ENCODE assay signal across 10 cellular contexts in genomic region chr3:195682104-195682742, GRCh38. TPM values are rescaled to one million over a fixed set of nuclear protein-coding genes. Genes with fewer than 3 reads are reported as not detected.
DNase-seq lines count a peak whose midpoint lies in the region; ATAC-seq, FAIRE-seq and TF ChIP-seq lines count a peak whose summit lies in the region.
"Not testable (repeated sequence)": the region's sequence is repeated elsewhere in the genome, so short reads cannot be mapped to it uniquely, and the experiment has no call there.
"Had no signal": no experiment of that assay in that cellular context is flagged by ENCODE, and none has a peak within 500 bp of the region (broad histone marks: within the 10 kb centered on the region; RNA-seq: fewer than 3 reads in every experiment).

No MANE protein-coding gene starts in this region.

- H3K79me2 ChIP-seq in mammary epithelial cell (ENCODE audit: insufficient read depth, low read length) = not testable (repeated sequence)

- CTCF ChIA-PET in mammary epithelial cell (lab: Charles Lee; ENCODE audit: low non-redundant PET) = not testable (repeated sequence)

- H3K4me3 ChIP-seq in BLaER1 treated with 17β-estradiol and CSF1 and Interleukin-3, amounts not matched to agents 10 nM and 100 nM; mammary epithelial cell (replicated peaks in 1 of 3; ENCODE audit: insufficient read depth in 1 of 3, low read depth in 2 of 3, low read length in 3 of 3); duodenal mucosa (ENCODE audit: low read depth in 1 of 2, low read length in 2 of 2); kidney (ENCODE audit: low read length in 2 of 2); right lobe of liver; transverse colon: not testable (repeated sequence)

- intact Hi-C loops in mammary epithelial cell (cut with micrococcal nuclease); kidney (cut with DNase I); right lobe of liver (cut with DNase I); transverse colon (cut with DNase I; ENCODE audit: low total_unique reads): not testable (repeated sequence)

- in situ Hi-C loops in mammary epithelial cell (cut with MboI; ENCODE audit: low sequenced_read_pairs in 2 of 2) = loop anchor here in 1 of 2 donors (25.0 kb wide), 1 partner anchor 280 kb away; no protein-coding TSS in a partner anchor
- in situ Hi-C loops in transverse colon (cut with MboI; ENCODE audit: low pct_ligation_motif_present in 1 of 4, low pct_unique_long_range_greater_than_20kb in 1 of 4, low sequenced_read_pairs in 3 of 4) = not testable (repeated sequence)

- H2AFZ ChIP-seq in mammary epithelial cell (ENCODE audit: low read depth, low read length) = not testable (repeated sequence)

- H4K20me1 ChIP-seq in BLaER1 treated with 17β-estradiol and CSF1 and Interleukin-3, amounts not matched to agents 10 nM and 100 nM = peaks cover 0 to 24% (median 6%) of the 10 kb centered on the region in 11 experiments; a peak in 8 of 22 replicates
- not testable (repeated sequence) for H4K20me1 ChIP-seq in mammary epithelial cell (ENCODE audit: insufficient read depth, low read length)

- dilution Hi-C loops in mammary epithelial cell (cut with HindIII; ENCODE audit: low sequenced_read_pairs) = not testable (repeated sequence)

- not testable (repeated sequence) for H3K27ac ChIP-seq in BLaER1 treated with 17β-estradiol and CSF1 and Interleukin-3, amounts not matched to agents 10 nM and 100 nM; mammary epithelial cell (ENCODE audit: insufficient read depth, low read depth, low read length)
- H3K27ac ChIP-seq in duodenal mucosa (ENCODE audit: low read depth, low read length) (peak overlapping the region; percentile 56), kidney (ENCODE audit: low read depth in 2 of 2, low read length in 2 of 2) (peak overlapping the region in 1 of 2 donors; percentile 51), right lobe of liver (peak overlapping the region in 1 of 3 donors; percentile 53), transverse colon (peak overlapping the region; percentile 72 to 83 (median 74))

- peak overlapping the region in 6 of 11 experiments; percentile 15 to 87 (median 60); a peak in 7 of 22 replicates for H3K4me2 ChIP-seq in BLaER1 treated with 17β-estradiol and CSF1 and Interleukin-3, amounts not matched to agents 10 nM and 100 nM
- H3K4me2 ChIP-seq in mammary epithelial cell (ENCODE audit: insufficient read depth, low read depth, low read length) = not testable (repeated sequence)

- not testable (repeated sequence) for TF ChIP-seq CTCF in mammary epithelial cell (conservative IDR thresholded peaks at IDR 0.05 in 1 of 2, IDR thresholded peaks at IDR 0.05 in 1 of 2; ENCODE audit: extremely low read depth in 1 of 2, insufficient read depth in 1 of 2, low read depth in 1 of 2, low read length in 2 of 2); kidney (IDR thresholded peaks at IDR 0.05; ENCODE audit: borderline replicate concordance, extremely low read depth, insufficient read depth); right lobe of liver (IDR thresholded peaks at IDR 0.05); transverse colon (IDR thresholded peaks at IDR 0.05)

- peaks cover 0 to 21% (median 16%) of the 10 kb centered on the region in 11 experiments; a peak in 17 of 22 replicates for H3K9me3 ChIP-seq in BLaER1 treated with 17β-estradiol and CSF1 and Interleukin-3, amounts not matched to agents 10 nM and 100 nM (replicated peaks in 1 of 11)
- H3K9me3 ChIP-seq in mammary epithelial cell (replicated peaks; ENCODE audit: insufficient read depth, low read length); duodenal mucosa (ENCODE audit: control insufficient read depth in 1 of 2, low read length in 2 of 2); kidney (ENCODE audit: control insufficient read depth in 1 of 2, low read length in 2 of 2); right lobe of liver; transverse colon: not testable (repeated sequence)

- peaks cover 35 to 65% (median 55%) of the 10 kb centered on the region in 11 experiments for H3K36me3 ChIP-seq in BLaER1 treated with 17β-estradiol and CSF1 and Interleukin-3, amounts not matched to agents 10 nM and 100 nM
- H3K36me3 ChIP-seq in mammary epithelial cell (ENCODE audit: insufficient read depth, low read length) (peaks cover 22% of the 10 kb centered on the region), duodenal mucosa (ENCODE audit: control insufficient read depth in 1 of 2, insufficient read depth in 2 of 2, low read length in 2 of 2) (peaks cover 0 to 31% of the 10 kb centered on the region in 2 donors), kidney (ENCODE audit: control insufficient read depth in 1 of 2, insufficient read depth in 2 of 2, low read length in 2 of 2) (peaks cover 6 to 36% of the 10 kb centered on the region in 2 donors), right lobe of liver (peaks cover 8 to 52% (median 14%) of the 10 kb centered on the region in 4 donors), transverse colon (peaks cover 0 to 24% (median 11%) of the 10 kb centered on the region in 4 donors)

- TF ChIP-seq EP300 in transverse colon (IDR thresholded peaks at IDR 0.05; ENCODE audit: low read depth) = not testable (repeated sequence)

- peak; percentile 40 to 51 (median 46) for ATAC-seq in right lobe of liver

- H3K9ac ChIP-seq in BLaER1 treated with 17β-estradiol and CSF1 and Interleukin-3, amounts not matched to agents 10 nM and 100 nM; mammary epithelial cell (ENCODE audit: insufficient read depth, low read length); duodenal mucosa (ENCODE audit: low read depth in 1 of 2, low read length in 2 of 2); kidney (ENCODE audit: low read length in 2 of 2): not testable (repeated sequence)

- peaks cover 20 to 34% (median 26%) of the 10 kb centered on the region in 10 experiments for H3K4me1 ChIP-seq in BLaER1 treated with 17β-estradiol and CSF1 and Interleukin-3, amounts not matched to agents 10 nM and 100 nM
- H3K4me1 ChIP-seq in mammary epithelial cell (ENCODE audit: insufficient read depth, low read length) (peaks cover 10% of the 10 kb centered on the region), duodenal mucosa (ENCODE audit: control insufficient read depth in 1 of 2, insufficient read depth in 2 of 2, low read length in 2 of 2) (peaks cover 13 to 14% of the 10 kb centered on the region in 2 donors), transverse colon (peaks cover 0 to 23% (median 16%) of the 10 kb centered on the region in 4 donors)
- not testable (repeated sequence) for H3K4me1 ChIP-seq in kidney (ENCODE audit: control insufficient read depth in 1 of 2, insufficient read depth in 1 of 2, low read depth in 1 of 2, low read length in 2 of 2); right lobe of liver

- peak; percentile 68 for FAIRE-seq in kidney (lab: Jason Lieb, UNC)

- DNase-seq in mammary epithelial cell (peak; percentile 68), renal cortical epithelial cell (ENCODE audit: low read depth) (peak; percentile 61)
- not testable (repeated sequence) for DNase-seq in kidney, right lobe of liver, transverse colon

- BruUV-seq in mammary epithelial cell (replicated peaks; lab: Mats Ljungman, UMichigan) = not testable (repeated sequence)

- TF ChIP-seq POLR2A in right lobe of liver (IDR thresholded peaks at IDR 0.05); transverse colon (IDR thresholded peaks at IDR 0.05): not testable (repeated sequence)

- not testable (repeated sequence) for H3K27me3 ChIP-seq in BLaER1 treated with 17β-estradiol and CSF1 and Interleukin-3, amounts not matched to agents 10 nM and 100 nM; mammary epithelial cell (ENCODE audit: insufficient read depth, low read length); duodenal mucosa (ENCODE audit: control insufficient read depth in 1 of 2, insufficient read depth in 2 of 2, low read length in 2 of 2); right lobe of liver; transverse colon

- 23% methylated on average over 13 of the region's 13 CpGs for WGBS in mammary epithelial cell (ENCODE audit: low coverage, missing lambda C conversion rate)
- WGBS in right lobe of liver (ENCODE audit: insufficient coverage, low coverage, low lambda C conversion rate, missing lambda C conversion rate) = 76% methylated on average over 10 of the region's 13 CpGs
- 25 to 70% methylated on average over 3 to 13 of the region's 13 CpGs for WGBS in transverse colon (ENCODE audit: low coverage in 1 of 2), 2 donors

RNA-seq across cellular contexts. Expression of gene MUC20, which starts 38.6 kb away (rescaled TPM):
- total RNA-seq in mammary epithelial cell (under 1 TPM; 0.24 to 0.33 TPM), kidney (42.6 TPM), right lobe of liver (10 to 100 TPM in 4 of 6 experiments, 1 to 10 TPM in 2; 1.9 to 40.7 (median 22.6) TPM), renal cortical epithelial cell (1.1 and 4.7 TPM in 2 replicates), transverse colon (100 to 1,000 TPM in 3 of 4 donors, 10 to 100 TPM in 1; 65.9 to 321 (median 131) TPM)
- polyA plus RNA-seq in mammary epithelial cell (0.37 TPM), kidney (ENCODE audit: insufficient read depth, low read depth, low replicate concordance) (53.3 TPM)
- not detected for polyA minus RNA-seq in mammary epithelial cell
- total RNA-seq: Daoy, GM23338, H9 had no signal
